In the genomic region with DNA sequence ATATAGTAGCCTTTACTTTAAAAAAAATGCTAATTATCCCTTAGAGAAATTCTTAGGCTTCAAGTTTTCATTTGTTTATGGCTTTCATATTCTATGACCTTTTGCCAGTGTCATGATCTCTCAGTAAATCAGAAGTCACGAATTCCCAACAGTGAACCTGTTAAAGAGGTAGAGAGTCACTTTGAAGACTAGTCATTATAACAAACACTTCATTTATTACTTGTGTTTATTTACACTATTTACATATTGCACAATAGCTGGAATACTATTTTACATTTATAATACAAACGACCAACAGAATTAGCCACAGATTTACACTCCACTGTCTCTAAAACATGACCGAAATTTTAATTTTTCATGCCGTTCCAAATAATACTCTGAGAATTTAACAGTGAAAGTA, we compare ENCODE assay signal across 23 cellular contexts. TPM values are rescaled to one million over a fixed set of nuclear protein-coding genes. Genes with fewer than 3 reads are reported as not detected.
DNase-seq lines count a peak whose midpoint lies in the region; ATAC-seq, FAIRE-seq and TF ChIP-seq lines count a peak whose summit lies in the region.
"Had no signal": no experiment of that assay in that cellular context is flagged by ENCODE, and none has a peak within 500 bp of the region (broad histone marks: within the 10 kb centered on the region; RNA-seq: fewer than 3 reads in every experiment).

No MANE protein-coding gene starts in this region.

- no peak overlapping the region for H2BK120ac ChIP-seq in IMR-90 (ENCODE audit: low read depth, low read length)

- no peak overlapping the region for H3K4ac ChIP-seq in IMR-90 (ENCODE audit: low read depth, low read length)

- H2AFZ ChIP-seq in IMR-90 (replicated peaks; ENCODE audit: low read length, poor library complexity) (no peak overlapping the region), K562 (ENCODE audit: low read depth, low read length) (no peak overlapping the region)

- no peak for ATAC-seq in IMR-90 (ENCODE audit: low read depth)
- no peak for ATAC-seq in K562
- peak; percentile 27 for ATAC-seq in left lung
- ATAC-seq: A549, GM12878 had no signal

- H3K14ac ChIP-seq in IMR-90 (replicated peaks; ENCODE audit: low read depth, low read length), result no peak overlapping the region

- no peak overlapping the region for H2BK5ac ChIP-seq in IMR-90 (ENCODE audit: low read depth, low read length, poor library complexity, severe bottlenecking)

- TF ChIP-seq RAD21 in IMR-90 (IDR thresholded peaks at IDR 0.05; ENCODE audit: low read length), result no peak
- no peak for TF ChIP-seq RAD21 in K562 (CRISPR knock-in tag; conservative IDR thresholded peaks at IDR 0.05 in 1 of 2, IDR thresholded peaks at IDR 0.05 in 1 of 2)

- no peak overlapping the region for H3K4me3 Mint-ChIP-seq in activated naive CD4-positive, alpha-beta T cell treated with anti-CD3 and anti-CD28 coated beads for 36 hours
- H3K4me3 Mint-ChIP-seq: CD14-positive monocyte; CD4-positive, alpha-beta T cell; CD8-positive, alpha-beta memory T cell had no signal

- H3K27me3 ChIP-seq in IMR-90 (ENCODE audit: control insufficient read depth, insufficient read depth, low read length) (no peaks in the 10 kb centered on the region), K562 (ENCODE audit: control insufficient read depth in 2 of 2, insufficient read depth in 2 of 2, low read length in 2 of 2) (no peaks in the 10 kb centered on the region), left lung (no peaks in the 10 kb centered on the region), vagina (no peaks in the 10 kb centered on the region)
- H3K27me3 ChIP-seq: BE2C had no signal

- peaks cover 17 to 21% of the 10 kb centered on the region in 2 experiments for H3K79me1 ChIP-seq in IMR-90 (ENCODE audit: low read depth in 1 of 2, low read length in 2 of 2)

- peaks cover 14% of the 10 kb centered on the region; the same call in 1 of the 2 replicates for H4K20me1 ChIP-seq in IMR-90 (ENCODE audit: insufficient read depth, low read length)
- peaks cover 6% of the 10 kb centered on the region for H4K20me1 ChIP-seq in K562 (replicated peaks; ENCODE audit: control insufficient read depth, insufficient read depth, low read length)

- no CpG with 5 or more reads among the region's 4 CpGs for WGBS in IMR-90 (ENCODE audit: extremely low coverage in 2 of 2, insufficient read length in 1 of 2), 2 experiments
- 93% methylated on average over 4 of the region's 4 CpGs for WGBS in K562 (ENCODE audit: insufficient coverage, low coverage, missing lambda C conversion rate)

- CTCF ChIA-PET in IMR-90 (lab: Yijun Ruan, JAX), result no interaction called here
- CTCF ChIA-PET in K562 (lab: Yijun Ruan, JAX; ENCODE audit: low intra/inter-chr PET ratio), result no interaction called here
- CTCF ChIA-PET in activated naive CD4-positive, alpha-beta T cell treated with anti-CD3 and anti-CD28 coated beads for 36 hours (lab: Charles Lee), result no interaction called here

- no peaks in the 10 kb centered on the region for H3K9me3 ChIP-seq in IMR-90 (ENCODE audit: control insufficient read depth, insufficient read depth, low read length)
- H3K9me3 ChIP-seq in K562 (replicated peaks; ENCODE audit: control insufficient read depth, insufficient read depth, low read depth, low read length), result no peaks in the 10 kb centered on the region; the same call in 1 of the 2 replicates
- H3K9me3 ChIP-seq in left lung, result no peaks in the 10 kb centered on the region
- no peaks in the 10 kb centered on the region for H3K9me3 ChIP-seq in vagina
- H3K9me3 ChIP-seq: A549; BE2C; BLaER1 treated with 17β-estradiol and CSF1 and Interleukin-3, amounts not matched to agents 10 nM and 100 nM had no signal

- H3K18ac ChIP-seq in IMR-90 (ENCODE audit: low read depth, low read length), result no peak overlapping the region

- no peak overlapping the region for H3K4me3 ChIP-seq in IMR-90 (ENCODE audit: insufficient read depth, low read depth, low read length)
- H3K4me3 ChIP-seq in K562, result no peak overlapping the region
- no peak overlapping the region for H3K4me3 ChIP-seq in left lung
- no peak overlapping the region for H3K4me3 ChIP-seq in vagina
- H3K4me3 ChIP-seq: A549; BLaER1 treated with 17β-estradiol and CSF1 and Interleukin-3, amounts not matched to agents 10 nM and 100 nM; GM12878 had no signal

- POLR2A ChIA-PET in IMR-90 (lab: Charles Lee; ENCODE audit: unreplicated experiment) (no interaction called here), K562 (lab: Yijun Ruan, JAX) (no interaction called here)

- BruUV-seq in IMR-90 (replicated peaks; lab: Mats Ljungman, UMichigan) (no TSS peak), K562 (replicated peaks; lab: Mats Ljungman, UMichigan) (no TSS peak)

- H4K5ac ChIP-seq in IMR-90 (ENCODE audit: low read depth, low read length), result no peak overlapping the region

- no peak overlapping the region for H4K91ac ChIP-seq in IMR-90 (ENCODE audit: insufficient read depth, low read depth, low read length)

- H2AK5ac ChIP-seq in IMR-90 (ENCODE audit: low read depth, low read length), result no peak overlapping the region

- no peak overlapping the region for H2AK9ac ChIP-seq in IMR-90 (replicated peaks; ENCODE audit: low read depth, low read length, poor library complexity)

- H3K79me2 ChIP-seq in K562 (ENCODE audit: control insufficient read depth, insufficient read depth, low read length), result peaks cover 20% of the 10 kb centered on the region

- H3K4me1 Mint-ChIP-seq in activated naive CD4-positive, alpha-beta T cell treated with anti-CD3 and anti-CD28 coated beads for 36 hours (ENCODE audit: low read depth), result no peaks in the 10 kb centered on the region

- H3K9me3 Mint-ChIP-seq in activated naive CD4-positive, alpha-beta T cell treated with anti-CD3 and anti-CD28 coated beads for 36 hours, result no peaks in the 10 kb centered on the region
- H3K9me3 Mint-ChIP-seq: CD14-positive monocyte; CD4-positive, alpha-beta T cell; CD8-positive, alpha-beta memory T cell had no signal

- no peak overlapping the region for H2BK20ac ChIP-seq in IMR-90 (ENCODE audit: low read depth, low read length)

- no peak for TF ChIP-seq POLR2A in IMR-90 (IDR thresholded peaks at IDR 0.05; ENCODE audit: low read depth, low read length)
- TF ChIP-seq POLR2A in K562 (conservative IDR thresholded peaks at IDR 0.05), result no peak
- TF ChIP-seq POLR2A in vagina (IDR thresholded peaks at IDR 0.05), result no peak

- DNase-seq in IMR-90 (no peak), K562 (ENCODE audit: extremely low read depth in 1 of 4, low spot score in 3 of 4) (no peak), left lung (no peak), vagina (ENCODE audit: extremely low spot score in 2 of 2) (no peak)
- DNase-seq in activated naive CD4-positive, alpha-beta T cell treated with anti-CD3 and anti-CD28 coated beads for 36 hours, result no peak
- DNase-seq: 8988T; ACHN; AML-193; BE2C; CD4-positive, alpha-beta T cell; CD8-positive, alpha-beta memory T cell; DMS 273 treated with DMSO at 0.1 percent for 48 hours; DMS79; EL; GDM1; GOT3; H7; HCEC 1CT had no signal

- in situ Hi-C loops in IMR-90 (cut with MboI; ENCODE audit: low sequenced_read_pairs), result no loop called here
- in situ Hi-C loops in K562 (cut with MboI), result no loop called here

- H4K8ac ChIP-seq in IMR-90 (ENCODE audit: low read depth in 2 of 2, low read length in 2 of 2), result no peak overlapping the region

- H3K56ac ChIP-seq in IMR-90 (ENCODE audit: extremely low read depth, insufficient read depth, low read length), result no peak overlapping the region

- intact Hi-C loops in IMR-90 (cut with micrococcal nuclease), result no loop called here
- intact Hi-C loops in K562 (cut with micrococcal nuclease), result no loop called here
- intact Hi-C loops in left lung (cut with DNase I), result no loop called here
- intact Hi-C loops in activated naive CD4-positive, alpha-beta T cell treated with anti-CD3 and anti-CD28 coated beads for 36 hours (cut with micrococcal nuclease), result no loop called here
- intact Hi-C loops in vagina (cut with DNase I), result no loop called here

- no peak for TF ChIP-seq CTCF in IMR-90 (conservative IDR thresholded peaks at IDR 0.05; ENCODE audit: low read depth, low read length)
- no peak for TF ChIP-seq CTCF in K562 (IDR thresholded peaks at IDR 0.05 in 2 of 3, conservative IDR thresholded peaks at IDR 0.05 in 1 of 3; ENCODE audit: insufficient read depth in 2 of 3, low read depth in 1 of 3, low read length in 3 of 3)
- TF ChIP-seq CTCF in left lung (IDR thresholded peaks at IDR 0.05), result no peak
- TF ChIP-seq CTCF in vagina (IDR thresholded peaks at IDR 0.05), result no peak

- no peak overlapping the region for H3K27ac Mint-ChIP-seq in activated naive CD4-positive, alpha-beta T cell treated with anti-CD3 and anti-CD28 coated beads for 36 hours
- H3K27ac Mint-ChIP-seq: CD14-positive monocyte; CD4-positive, alpha-beta T cell had no signal

- H3K4me2 ChIP-seq in IMR-90 (ENCODE audit: low read depth, low read length) (no peak overlapping the region), K562 (ENCODE audit: insufficient read depth, low read length) (no peak overlapping the region)
- H3K4me2 ChIP-seq: A549; BLaER1 treated with 17β-estradiol and CSF1 and Interleukin-3, amounts not matched to agents 10 nM and 100 nM had no signal

- TF ChIP-seq EP300 in K562 (IDR thresholded peaks at IDR 0.05; ENCODE audit: low read length), result no peak

- H2BK15ac ChIP-seq in IMR-90 (ENCODE audit: low read depth, low read length), result no peak overlapping the region

- H3K9me1 ChIP-seq in IMR-90 (ENCODE audit: insufficient read depth, low read length) (peaks cover 8% of the 10 kb centered on the region; the same call in 1 of the 2 replicates), K562 (ENCODE audit: control insufficient read depth, insufficient read depth, low read length) (no peaks in the 10 kb centered on the region)

- H3K23ac ChIP-seq in IMR-90 (ENCODE audit: low read depth, low read length), result no peak overlapping the region

- peaks cover 48% of the 10 kb centered on the region for H3K36me3 Mint-ChIP-seq in activated naive CD4-positive, alpha-beta T cell treated with anti-CD3 and anti-CD28 coated beads for 36 hours (ENCODE audit: low read depth)

- dilution Hi-C loops in IMR-90 (cut with HindIII; ENCODE audit: low sequenced_read_pairs, unreplicated experiment), result no loop called here

- peaks cover 35% of the 10 kb centered on the region for H3K36me3 ChIP-seq in IMR-90 (ENCODE audit: control insufficient read depth, insufficient read depth, low read length)
- peaks cover 80% of the 10 kb centered on the region for H3K36me3 ChIP-seq in K562 (ENCODE audit: control insufficient read depth, insufficient read depth, low read length)
- H3K36me3 ChIP-seq in left lung, result peaks cover 0 to 79% of the 10 kb centered on the region in 2 donors
- H3K36me3 ChIP-seq in vagina, result peaks cover 2 to 68% of the 10 kb centered on the region in 2 donors
- H3K36me3 ChIP-seq: BE2C had no signal

- no peaks in the 10 kb centered on the region for H3K27me3 Mint-ChIP-seq in activated naive CD4-positive, alpha-beta T cell treated with anti-CD3 and anti-CD28 coated beads for 36 hours (ENCODE audit: low read depth)
- H3K27me3 Mint-ChIP-seq: CD4-positive, alpha-beta T cell; CD8-positive, alpha-beta memory T cell had no signal

- FAIRE-seq in K562 (lab: Jason Lieb, UNC), result no peak
- FAIRE-seq: A549, D721Med, GM12878 had no signal

- H3K9ac ChIP-seq in IMR-90 (ENCODE audit: low read depth, low read length), result no peak overlapping the region
- H3K9ac ChIP-seq in K562 (ENCODE audit: insufficient read depth in 1 of 2, low read depth in 2 of 2, low read length in 2 of 2), result no peak overlapping the region
- H3K9ac ChIP-seq: BLaER1 treated with 17β-estradiol and CSF1 and Interleukin-3, amounts not matched to agents 10 nM and 100 nM had no signal

- no peaks in the 10 kb centered on the region for H3K4me1 ChIP-seq in IMR-90 (ENCODE audit: control insufficient read depth, insufficient read depth, low read length)
- H3K4me1 ChIP-seq in K562 (replicated peaks in 1 of 2; ENCODE audit: control insufficient read depth in 2 of 2, insufficient read depth in 2 of 2, low read length in 2 of 2), result no peaks in the 10 kb centered on the region
- no peaks in the 10 kb centered on the region for H3K4me1 ChIP-seq in left lung
- H3K4me1 ChIP-seq in vagina, result no peaks in the 10 kb centered on the region
- H3K4me1 ChIP-seq: BE2C had no signal

- H3K27ac ChIP-seq in IMR-90 (ENCODE audit: insufficient read depth, low read length) (no peak overlapping the region), K562 (ENCODE audit: extremely low read depth, low read depth, low read length) (no peak overlapping the region), left lung (no peak overlapping the region), vagina (no peak overlapping the region)
- H3K27ac ChIP-seq: A549; BLaER1 treated with 17β-estradiol and CSF1 and Interleukin-3, amounts not matched to agents 10 nM and 100 nM had no signal

RNA-seq across cellular contexts. Expression of a gene that starts 8.5 kb away (rescaled TPM):
- not detected in 2 replicates for total RNA-seq in IMR-90 (2012; rRNA removed)
- polyA plus RNA-seq in IMR-90 (2012; rRNA removed), result not detected in 2 replicates
- 0.51 TPM in 1 of 2 replicates, not detected in the other for polyA plus RNA-seq in IMR-90 (2012; cell fraction: cytosol; rRNA removed)
- 0.21 TPM in 1 of 2 replicates, not detected in the other for polyA plus RNA-seq in IMR-90 (2012; cell fraction: nucleus; rRNA removed; ENCODE audit: low replicate concordance)
- not detected in 2 replicates for total RNA-seq in K562 (2011; cell fraction: chromatin; rRNA removed; ENCODE audit: low replicate concordance)
- not detected in 2 replicates for total RNA-seq in K562 (2011; cell fraction: nucleolus; rRNA removed)
- not detected in 2 replicates for total RNA-seq in K562 (2011; cell fraction: nucleoplasm; rRNA removed)
- not detected in 2 replicates for total RNA-seq in K562 (2014; rRNA removed)
- not detected in 2 replicates for total RNA-seq in K562 (2014; rRNA removed; fragmentation: Illumina TruSeq; extraction: Trizol)
- not detected in 2 replicates for total RNA-seq in K562 (2015; rRNA removed; fragmentation: Illumina TruSeq; extraction: Trizol)
- not detected in 2 replicates for total RNA-seq in K562 (2021)
- not detected in 2 replicates for polyA plus RNA-seq in K562 (2011; rRNA removed)
- polyA plus RNA-seq in K562 (2011; cell fraction: cytosol; rRNA removed), result not detected in 2 replicates
- polyA plus RNA-seq in K562 (2011; cell fraction: nucleus; rRNA removed), result not detected in 2 replicates
- not detected in 2 replicates for polyA plus RNA-seq in K562 (2012)
- not detected in 2 replicates for polyA plus RNA-seq in K562 (2014; fragmentation: Illumina TruSeq; extraction: Trizol)
- not detected for polyA plus RNA-seq in K562 (2014; fragmentation: Nextera tagmentation; extraction: Ambion mirVana)
- polyA plus RNA-seq in K562 (2014; rRNA removed), result not detected in 2 replicates
- not detected in 2 replicates for polyA minus RNA-seq in K562 (2011; rRNA and poly(A)+ RNA removed)
- not detected in 2 replicates for polyA minus RNA-seq in K562 (2011; cell fraction: cytosol; rRNA and poly(A)+ RNA removed)
- polyA minus RNA-seq in K562 (2011; cell fraction: nucleus; rRNA and poly(A)+ RNA removed), result 0.22 TPM in 1 of 2 replicates, not detected in the other
- 1 to 10 TPM; 3.1 to 8.9 TPM for total RNA-seq in left lung
- not detected for total RNA-seq in activated naive CD4-positive, alpha-beta T cell treated with anti-CD3 and anti-CD28 coated beads for 36 hours
- 17.4 TPM for total RNA-seq in vagina
- total RNA-seq: CD4-positive, alpha-beta T cell; CD8-positive, alpha-beta memory T cell; GM12878 had no signal
- polyA plus RNA-seq: A549; CD14-positive monocyte; CD8-positive, alpha-beta memory T cell had no signal

RNA-seq across cellular contexts. Expression of a gene that starts 14.6 kb away (rescaled TPM):
- 85.7 and 123 TPM in 2 replicates for total RNA-seq in IMR-90 (2012; rRNA removed)
- polyA plus RNA-seq in IMR-90 (2012; rRNA removed), result 89.6 and 104 TPM in 2 replicates
- polyA plus RNA-seq in IMR-90 (2012; cell fraction: cytosol; rRNA removed), result 27.0 and 53.3 TPM in 2 replicates
- polyA plus RNA-seq in IMR-90 (2012; cell fraction: nucleus; rRNA removed; ENCODE audit: low replicate concordance), result 18.7 and 88.2 TPM in 2 replicates
- total RNA-seq in K562 (2011; cell fraction: chromatin; rRNA removed; ENCODE audit: low replicate concordance), result 59.4 and 126 TPM in 2 replicates
- total RNA-seq in K562 (2011; cell fraction: nucleolus; rRNA removed), result 43.5 and 61.5 TPM in 2 replicates
- total RNA-seq in K562 (2011; cell fraction: nucleoplasm; rRNA removed), result 88.2 and 151 TPM in 2 replicates
- 148 and 153 TPM in 2 replicates for total RNA-seq in K562 (2014; rRNA removed)
- 161 and 172 TPM in 2 replicates for total RNA-seq in K562 (2014; rRNA removed; fragmentation: Illumina TruSeq; extraction: Trizol)
- total RNA-seq in K562 (2015; rRNA removed; fragmentation: Illumina TruSeq; extraction: Trizol), result 136 and 148 TPM in 2 replicates
- 135 and 139 TPM in 2 replicates for total RNA-seq in K562 (2021)
- 184 and 199 TPM in 2 replicates for polyA plus RNA-seq in K562 (2011; rRNA removed)
- polyA plus RNA-seq in K562 (2011; cell fraction: cytosol; rRNA removed), result 68.2 and 129 TPM in 2 replicates
- 136 and 174 TPM in 2 replicates for polyA plus RNA-seq in K562 (2011; cell fraction: nucleus; rRNA removed)
- polyA plus RNA-seq in K562 (2012), result 140 and 147 TPM in 2 replicates
- polyA plus RNA-seq in K562 (2014; fragmentation: Illumina TruSeq; extraction: Trizol), result 187 and 189 TPM in 2 replicates
- 100 to 1,000 TPM; 450 to 493 TPM for polyA plus RNA-seq in K562 (2014; fragmentation: Nextera tagmentation; extraction: Ambion mirVana)
- polyA plus RNA-seq in K562 (2014; rRNA removed), result 195 and 220 TPM in 2 replicates
- 138 and 151 TPM in 2 replicates for polyA minus RNA-seq in K562 (2011; rRNA and poly(A)+ RNA removed)
- 77.9 and 112 TPM in 2 replicates for polyA minus RNA-seq in K562 (2011; cell fraction: cytosol; rRNA and poly(A)+ RNA removed)
- 89.1 and 145 TPM in 2 replicates for polyA minus RNA-seq in K562 (2011; cell fraction: nucleus; rRNA and poly(A)+ RNA removed)
- total RNA-seq in left lung, result 10 to 100 TPM; 76.5 to 80.6 TPM
- total RNA-seq in activated naive CD4-positive, alpha-beta T cell treated with anti-CD3 and anti-CD28 coated beads for 36 hours, result 100 to 1,000 TPM; 144 to 147 TPM
- 57.9 TPM for total RNA-seq in vagina

RNA-seq across cellular contexts. Expression of a gene that starts 15.5 kb away (rescaled TPM):
- 18.1 and 25.3 TPM in 2 replicates for total RNA-seq in IMR-90 (2012; rRNA removed)
- 15.5 and 21.2 TPM in 2 replicates for polyA plus RNA-seq in IMR-90 (2012; rRNA removed)
- 4.0 and 11.3 TPM in 2 replicates for polyA plus RNA-seq in IMR-90 (2012; cell fraction: cytosol; rRNA removed)
- 24.3 and 117 TPM in 2 replicates for polyA plus RNA-seq in IMR-90 (2012; cell fraction: nucleus; rRNA removed; ENCODE audit: low replicate concordance)
- total RNA-seq in K562 (2011; cell fraction: chromatin; rRNA removed; ENCODE audit: low replicate concordance), result 13.0 and 30.3 TPM in 2 replicates
- total RNA-seq in K562 (2011; cell fraction: nucleolus; rRNA removed), result 8.9 and 9.3 TPM in 2 replicates
- 15.4 and 22.9 TPM in 2 replicates for total RNA-seq in K562 (2011; cell fraction: nucleoplasm; rRNA removed)
- total RNA-seq in K562 (2014; rRNA removed), result 4.0 and 5.5 TPM in 2 replicates
- total RNA-seq in K562 (2014; rRNA removed; fragmentation: Illumina TruSeq; extraction: Trizol), result 5.1 and 5.3 TPM in 2 replicates
- 3.6 and 5.0 TPM in 2 replicates for total RNA-seq in K562 (2015; rRNA removed; fragmentation: Illumina TruSeq; extraction: Trizol)
- 4.0 and 5.5 TPM in 2 replicates for total RNA-seq in K562 (2021)
- 7.8 and 8.6 TPM in 2 replicates for polyA plus RNA-seq in K562 (2011; rRNA removed)
- 2.9 and 4.2 TPM in 2 replicates for polyA plus RNA-seq in K562 (2011; cell fraction: cytosol; rRNA removed)
- 20.2 and 23.5 TPM in 2 replicates for polyA plus RNA-seq in K562 (2011; cell fraction: nucleus; rRNA removed)
- polyA plus RNA-seq in K562 (2012), result 4.7 and 7.8 TPM in 2 replicates
- 4.6 and 4.7 TPM in 2 replicates for polyA plus RNA-seq in K562 (2014; fragmentation: Illumina TruSeq; extraction: Trizol)
- 1 to 10 TPM; 3.9 to 5.0 TPM for polyA plus RNA-seq in K562 (2014; fragmentation: Nextera tagmentation; extraction: Ambion mirVana)
- polyA plus RNA-seq in K562 (2014; rRNA removed), result 7.0 and 7.5 TPM in 2 replicates
- 9.5 and 11.5 TPM in 2 replicates for polyA minus RNA-seq in K562 (2011; rRNA and poly(A)+ RNA removed)
- 1.6 and 3.5 TPM in 2 replicates for polyA minus RNA-seq in K562 (2011; cell fraction: cytosol; rRNA and poly(A)+ RNA removed)
- 11.7 and 25.8 TPM in 2 replicates for polyA minus RNA-seq in K562 (2011; cell fraction: nucleus; rRNA and poly(A)+ RNA removed)
- 10 to 100 TPM; 49.1 to 96.1 TPM for total RNA-seq in left lung
- total RNA-seq in activated naive CD4-positive, alpha-beta T cell treated with anti-CD3 and anti-CD28 coated beads for 36 hours, result 10 to 100 TPM; 17.1 to 17.9 TPM
- 32.9 TPM for total RNA-seq in vagina
